In the genomic region with DNA sequence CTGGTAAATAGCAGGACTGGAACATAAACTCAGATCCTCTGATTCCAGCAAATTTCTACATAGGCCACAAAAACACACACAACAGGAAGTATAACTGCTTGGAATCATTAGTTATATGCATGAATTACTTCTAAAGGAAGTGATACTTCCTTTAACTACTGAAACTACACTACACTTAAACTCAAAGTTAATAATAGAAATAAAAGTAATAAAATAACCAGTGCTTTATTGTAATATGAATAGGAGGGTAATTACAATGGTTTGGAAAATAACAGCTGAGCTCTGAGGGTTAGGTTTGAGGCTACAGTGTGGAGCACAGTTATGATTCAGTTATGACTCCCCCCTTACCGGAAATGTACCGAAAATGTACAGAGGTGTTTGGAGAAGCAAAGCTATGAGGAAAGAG, we compare ENCODE assay signal across 10 cellular contexts. TPM values are rescaled to one million over a fixed set of nuclear protein-coding genes. Genes with fewer than 3 reads are reported as not detected.
DNase-seq lines count a peak whose midpoint lies in the region; ATAC-seq lines count a peak whose summit lies in the region.
"Had no signal": no experiment of that assay in that cellular context is flagged by ENCODE, and none has a peak within 500 bp of the region (broad histone marks: within the 10 kb centered on the region; RNA-seq: fewer than 3 reads in every experiment).

No MANE protein-coding gene starts in this region.

- no peaks in the 10 kb centered on the region for H3K9me3 Mint-ChIP-seq in central memory CD8-positive, alpha-beta T cell

- H3K27me3 Mint-ChIP-seq in central memory CD8-positive, alpha-beta T cell = no peaks in the 10 kb centered on the region

- no peaks in the 10 kb centered on the region for H3K36me3 Mint-ChIP-seq in central memory CD8-positive, alpha-beta T cell (ENCODE audit: insufficient read depth)

- peak overlapping the region; percentile 9 for H3K27ac Mint-ChIP-seq in central memory CD8-positive, alpha-beta T cell (ENCODE audit: low read depth)

- DNase-seq in ELR (ENCODE audit: low read depth) (peak; percentile 31), mesenteric fat pad (ENCODE audit: low spot score) (no peak), T-helper 1 cell (no peak), NK-92 (lab: John Stamatoyannopoulos, UW; ENCODE audit: unreplicated experiment) (no peak), dedifferentiated amniotic fluid mesenchymal stem cell (ENCODE audit: extremely low spot score) (no peak)
- DNase-seq in central memory CD8-positive, alpha-beta T cell (ENCODE audit: low spot score in 2 of 2) = no peak
- DNase-seq: head of caudate nucleus; stimulated activated CD4-positive, alpha-beta T cell treated with anti-CD3 and anti-CD28 coated beads, Interleukin-15, amount 100 ng/mL, for 24 hours had no signal

- H3K4me3 Mint-ChIP-seq in central memory CD8-positive, alpha-beta T cell = no peak overlapping the region

- H3K4me1 Mint-ChIP-seq in central memory CD8-positive, alpha-beta T cell = peaks cover 6% of the 10 kb centered on the region

- ATAC-seq in GM19438 (IDR thresholded peaks at IDR 0.05; ENCODE audit: low read depth, unreplicated experiment) (peak; percentile 77), HG03108 (IDR thresholded peaks at IDR 0.05; ENCODE audit: unreplicated experiment) (peak; percentile 81)
- ATAC-seq in central memory CD8-positive, alpha-beta T cell (replicated peaks; ENCODE audit: extremely low read depth, poor library complexity, severe bottlenecking) = no peak

RNA-seq across cellular contexts. Expression of a gene that starts 18.5 kb away (rescaled TPM):
- 34.6 TPM for total RNA-seq in mesenteric fat pad

RNA-seq across cellular contexts. Expression of a gene that starts 26.4 kb away (rescaled TPM):
- 153 TPM for total RNA-seq in mesenteric fat pad
